ENCODE assay signal across 1 cellular context in genomic region chr22:18987114-18987513, GRCh38. TPM values are rescaled to one million over a fixed set of nuclear protein-coding genes. Genes with fewer than 3 reads are reported as not detected.
"Had no signal": no experiment of that assay in that cellular context is flagged by ENCODE, and none has a peak within 500 bp of the region (broad histone marks: within the 10 kb centered on the region; RNA-seq: fewer than 3 reads in every experiment).

No MANE protein-coding gene starts in this region.

RNA-seq across cellular contexts. Expression of gene PRODH, which starts 51.0 kb away (rescaled TPM):
- total RNA-seq: activated naive CD8-positive, alpha-beta T cell treated with anti-CD3 and anti-CD28 coated beads for 36 hours had no signal
